In genomic region chr12:54475542-54475941, GRCh38 we compare ENCODE assay signal across 23 cellular contexts. TPM values are rescaled to one million over a fixed set of nuclear protein-coding genes. Genes with fewer than 3 reads are reported as not detected.
DNase-seq lines count a peak whose midpoint lies in the region; ATAC-seq and TF ChIP-seq lines count a peak whose summit lies in the region.
"Had no signal": no experiment of that assay in that cellular context is flagged by ENCODE, and none has a peak within 500 bp of the region (broad histone marks: within the 10 kb centered on the region; RNA-seq: fewer than 3 reads in every experiment).

No MANE protein-coding gene starts in this region.

- TF ChIP-seq CTCF in epithelial cell of proximal tubule (conservative IDR thresholded peaks at IDR 0.05; ENCODE audit: low read depth, low read length): no peak
- TF ChIP-seq CTCF in HFFc6 (IDR thresholded peaks at IDR 0.05): no peak

- DNase-seq in GM03348 (ENCODE audit: low spot score): peak; percentile 78
- DNase-seq in NOMO-1 (lab: John Stamatoyannopoulos, UW; ENCODE audit: unreplicated experiment in 2 of 2): peak; percentile 66 to 91
- DNase-seq in epithelial cell of proximal tubule (ENCODE audit: low read depth): peak; percentile 38
- DNase-seq in renal cortical epithelial cell (ENCODE audit: low read depth): peak; percentile 74
- DNase-seq in retina: no peak
- no peak for DNase-seq in HFFc6
- DNase-seq: activated CD4-positive, alpha-beta T cell treated with anti-CD3 and anti-CD28 coated beads for 1 hour; activated CD8-positive, alpha-beta memory T cell treated with anti-CD3 and anti-CD28 coated beads, Interleukin-2, amount 50 U/mL, for 4 hours; activated naive CD4-positive, alpha-beta T cell treated with anti-CD3 and anti-CD28 coated beads, Interleukin-2, amount 50 U/mL, for 16 hours; CD4-positive, alpha-beta memory T cell; central memory CD4-positive, alpha-beta T cell; IMR-90; left colon; naive thymus-derived CD4-positive, alpha-beta T cell; NCI-H1694; NCI-H510A treated with DMSO at 0.1 percent for 48 hours; stimulated activated CD8-positive, alpha-beta memory T cell treated with anti-CD3 and anti-CD28 coated beads, Interleukin-4, amount 100 ng/mL, for 48 hours; T-helper 17 cell; transverse colon had no signal

- H3K27me3 Mint-ChIP-seq in HFFc6 (ENCODE audit: insufficient read depth): no peaks in the 10 kb centered on the region; the same call in 1 of the 2 replicates

- H3K4me3 ChIP-seq in epithelial cell of proximal tubule (ENCODE audit: low read depth, low read length): no peak overlapping the region
- H3K4me3 ChIP-seq: transverse colon had no signal

- no peaks in the 10 kb centered on the region for H3K9me3 Mint-ChIP-seq in HFFc6
- H3K9me3 Mint-ChIP-seq: naive thymus-derived CD4-positive, alpha-beta T cell had no signal

- no peak overlapping the region for H3K4me3 Mint-ChIP-seq in HFFc6
- H3K4me3 Mint-ChIP-seq: CD4-positive, alpha-beta memory T cell; naive thymus-derived CD4-positive, alpha-beta T cell; T-helper 17 cell had no signal

- ATAC-seq in HG03045 (IDR thresholded peaks at IDR 0.05; ENCODE audit: unreplicated experiment) (no peak), HG03354 (IDR thresholded peaks at IDR 0.05; ENCODE audit: poor library complexity, severe bottlenecking, unreplicated experiment) (no peak)
- ATAC-seq: left colon; naive thymus-derived CD4-positive, alpha-beta T cell; Panc1; T-helper 17 cell had no signal

- H3K27ac Mint-ChIP-seq in HFFc6: no peak overlapping the region
- H3K27ac Mint-ChIP-seq: CD4-positive, alpha-beta memory T cell; naive thymus-derived CD4-positive, alpha-beta T cell; T-helper 17 cell had no signal

- H3K36me3 Mint-ChIP-seq in HFFc6 (ENCODE audit: low read depth): no peaks in the 10 kb centered on the region
- H3K36me3 Mint-ChIP-seq: CD4-positive, alpha-beta memory T cell; naive thymus-derived CD4-positive, alpha-beta T cell had no signal

- peaks cover 54% of the 10 kb centered on the region for H3K4me1 Mint-ChIP-seq in HFFc6 (ENCODE audit: low read depth)
- H3K4me1 Mint-ChIP-seq: CD4-positive, alpha-beta memory T cell had no signal

RNA-seq across cellular contexts. Expression of gene GTSF1, which starts 2.1 kb away (rescaled TPM):
- total RNA-seq in epithelial cell of proximal tubule: not detected in 2 replicates
- 0.52 and 9.0 TPM in 2 replicates for total RNA-seq in renal cortical epithelial cell
- not detected for total RNA-seq in HFFc6 (2021; fragmentation: NEBNext Ultra II Directional; extraction: Animal tissue kit (Norgen Biotek cat#: 25700))
- total RNA-seq: G401, IMR-90, transverse colon had no signal

RNA-seq across cellular contexts. Expression of gene NCKAP1L, which starts 22.0 kb away (rescaled TPM):
- total RNA-seq in epithelial cell of proximal tubule: not detected in 2 replicates
- total RNA-seq in renal cortical epithelial cell: not detected in 2 replicates
- total RNA-seq in HFFc6 (2021; fragmentation: NEBNext Ultra II Directional; extraction: Animal tissue kit (Norgen Biotek cat#: 25700)): under 1 TPM in 4 of 6 experiments, not detected in 2; 0.03 to 0.14 (median 0.08) TPM
- total RNA-seq: G401, IMR-90 had no signal

RNA-seq across cellular contexts. Expression of gene ITGA5, which starts 56.5 kb away (rescaled TPM):
- total RNA-seq in epithelial cell of proximal tubule (84.4 and 116 TPM in 2 replicates), renal cortical epithelial cell (112 and 143 TPM in 2 replicates)
- total RNA-seq in HFFc6 (2021; fragmentation: NEBNext Ultra II Directional; extraction: Animal tissue kit (Norgen Biotek cat#: 25700)): 100 to 1,000 TPM; 261 to 355 (median 329) TPM

Comparison
In these comparisons a context has a peak if more than half of its experiments do, and no peak if none do; other contexts are left out.
1. DNase-seq: peak in GM03348 (single experiment), NOMO-1 (2 of 2), epithelial cell of proximal tubule (single experiment) and renal cortical epithelial cell (single experiment); none in retina (single experiment) and HFFc6 (single experiment).